ENCODE assay signal across 13 cellular contexts in the genomic region with DNA sequence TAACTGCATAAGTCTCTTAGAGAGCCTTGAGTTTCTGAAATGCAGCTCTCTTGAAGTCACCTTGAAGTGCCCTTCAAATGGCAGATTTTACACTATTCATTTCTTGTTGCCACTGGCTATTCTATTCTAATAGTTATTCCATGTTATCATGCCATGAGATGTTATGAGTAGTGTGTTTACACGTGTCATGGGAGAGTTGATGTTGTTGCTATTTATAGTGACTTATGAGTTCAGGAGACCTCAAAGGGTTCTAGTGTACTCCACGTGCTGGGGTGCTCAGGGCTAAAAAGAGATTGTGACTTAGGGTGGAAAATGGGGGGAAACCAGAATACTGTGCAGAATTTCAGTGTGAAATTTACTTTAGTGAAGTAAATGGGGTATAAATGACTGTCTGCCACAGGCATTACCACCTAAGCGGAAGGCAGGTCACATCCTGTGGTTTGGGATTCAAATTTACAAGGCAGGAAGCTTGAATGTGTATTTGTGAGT.
A peak's percentile ranks its signal among the peaks of the same experiment; 100 is the strongest.
DNase-seq lines count a peak whose midpoint lies in the region; ATAC-seq and TF ChIP-seq lines count a peak whose summit lies in the region.
"Had no signal": no experiment of that assay in that cellular context is flagged by ENCODE, and none has a peak within 500 bp of the region (broad histone marks: within the 10 kb centered on the region; RNA-seq: fewer than 3 reads in every experiment).

No MANE protein-coding gene starts in this region.

- H3K9me3 Mint-ChIP-seq in activated T-cell treated with anti-CD3 and anti-CD28 coated beads, Interleukin-2, amount 50 U/mL, for 4 hours = no peaks in the 10 kb centered on the region
- H3K9me3 Mint-ChIP-seq: IgD-negative memory B cell had no signal

- TF ChIP-seq CTCF in coronary artery (IDR thresholded peaks at IDR 0.05) (no peak), psoas muscle (IDR thresholded peaks at IDR 0.05) (no peak)

- H3K36me3 Mint-ChIP-seq in activated T-cell treated with anti-CD3 and anti-CD28 coated beads, Interleukin-2, amount 50 U/mL, for 4 hours (ENCODE audit: insufficient read depth) = no peaks in the 10 kb centered on the region
- H3K36me3 Mint-ChIP-seq: IgD-negative memory B cell had no signal

- ATAC-seq in HG02973 (IDR thresholded peaks at IDR 0.05; ENCODE audit: unreplicated experiment) (peak; percentile 44), psoas muscle (peak; percentile 87 to 96 (median 94))
- ATAC-seq in activated T-cell treated with anti-CD3 and anti-CD28 coated beads, Interleukin-2, amount 50 U/mL, for 4 hours = no peak

- peak; percentile 1 for DNase-seq in DMS53 (lab: John Stamatoyannopoulos, UW)
- no peak for DNase-seq in DMS53 treated with DMSO at 0.1 percent for 48 hours (lab: John Stamatoyannopoulos, UW; ENCODE audit: unreplicated experiment)
- no peak for DNase-seq in coronary artery (ENCODE audit: low spot score)
- no peak for DNase-seq in psoas muscle
- DNase-seq in SIG-M5 (lab: John Stamatoyannopoulos, UW) = no peak
- no peak for DNase-seq in activated T-cell treated with anti-CD3 and anti-CD28 coated beads, Interleukin-2, amount 50 U/mL, for 4 hours
- no peak for DNase-seq in GF-D8 (lab: John Stamatoyannopoulos, UW)
- DNase-seq: islet precursor cell, NCI-H146, NCI-H524 had no signal

- no peaks in the 10 kb centered on the region for H3K9me3 ChIP-seq in psoas muscle

- H3K27me3 Mint-ChIP-seq in activated T-cell treated with anti-CD3 and anti-CD28 coated beads, Interleukin-2, amount 50 U/mL, for 4 hours (ENCODE audit: low read depth) = peaks cover 2% of the 10 kb centered on the region

- H3K4me1 ChIP-seq in psoas muscle = peaks cover 26% of the 10 kb centered on the region

- 40 to 50% (median 40%) methylated on average over 3 of the region's 3 CpGs for WGBS in psoas muscle, 3 donors

- H3K27me3 ChIP-seq in psoas muscle (ENCODE audit: insufficient read depth in 3 of 3, low read length in 2 of 3) = no peaks in the 10 kb centered on the region

- H3K4me3 ChIP-seq in coronary artery = no peak overlapping the region
- no peak overlapping the region for H3K4me3 ChIP-seq in psoas muscle

- H3K4me1 Mint-ChIP-seq in activated T-cell treated with anti-CD3 and anti-CD28 coated beads, Interleukin-2, amount 50 U/mL, for 4 hours (ENCODE audit: low read depth) = peaks cover 9% of the 10 kb centered on the region

- intact Hi-C loops in psoas muscle (cut with DNase I) = no loop called here

- H3K27ac ChIP-seq in coronary artery (peak overlapping the region; percentile 11 to 77), psoas muscle (peak overlapping the region; percentile 54)
- H3K27ac ChIP-seq: 22Rv1 had no signal

- H3K36me3 ChIP-seq in psoas muscle (ENCODE audit: insufficient read depth in 1 of 2, low read depth in 1 of 2) = no peaks in the 10 kb centered on the region

- no peak overlapping the region for H3K4me3 Mint-ChIP-seq in activated T-cell treated with anti-CD3 and anti-CD28 coated beads, Interleukin-2, amount 50 U/mL, for 4 hours

Comparison
In these comparisons a context has a peak if more than half of its experiments do, and no peak if none do; other contexts are left out.
1. ATAC-seq: peak in HG02973 (single experiment) and psoas muscle (4 of 4); none in activated T-cell treated with anti-CD3 and anti-CD28 coated beads, Interleukin-2, amount 50 U/mL, for 4 hours (0 of 2).